27 cellular contexts compared by ENCODE assay signal in genomic region chr12:74910831-74911230, GRCh38.
"Had no signal": no experiment of that assay in that cellular context is flagged by ENCODE, and none has a peak within 500 bp of the region (broad histone marks: within the 10 kb centered on the region; RNA-seq: fewer than 3 reads in every experiment).

No MANE protein-coding gene starts in this region.

- DNase-seq: stimulated activated CD4-positive, alpha-beta T cell treated with anti-CD3 and anti-CD28 coated beads, Interleukin-2, amount 100 ng/mL, for 48 hours; stimulated activated CD4-positive, alpha-beta T cell treated with anti-CD3 and anti-CD28 coated beads, Interleukin-4, amount 100 ng/mL, for 1 hour; stimulated activated CD4-positive, alpha-beta T cell treated with anti-CD3 and anti-CD28 coated beads, Interleukin-4, amount 100 ng/mL, for 24 hours; stimulated activated CD4-positive, alpha-beta T cell treated with anti-CD3 and anti-CD28 coated beads, Interleukin-4, amount 100 ng/mL, for 4 hours; stimulated activated CD8-positive, alpha-beta memory T cell treated with anti-CD3 and anti-CD28 coated beads, Interleukin-4, amount 100 ng/mL, for 48 hours; stimulated activated naive B cell treated with anti-CD40 and anti-IgM and Interleukin-4, amounts not matched to agents 10 μg/mL and 1 μg/mL and 100 μg/mL, for 72 hours; stimulated activated naive CD4-positive, alpha-beta T cell; stimulated activated naive CD4-positive, alpha-beta T cell treated with Interleukin-2 at 50 U/mL for 16 hours; stimulated activated naive CD8-positive, alpha-beta T cell treated with anti-CD3 and anti-CD28 coated beads, Interleukin-15, amount 100 ng/mL, for 72 hours; stimulated activated naive CD8-positive, alpha-beta T cell treated with anti-CD3 and anti-CD28 coated beads, Interleukin-15, Interleukin-2, amounts not matched to agents 100 U/mL and 50 U/mL, for 24 hours; stomach; substantia nigra; testis; thyroid gland; tibial artery; transverse colon; trophoblast cell; upper lobe of left lung; upper lobe of right lung; uterus had no signal

- FAIRE-seq: urothelium cell line had no signal

- ATAC-seq: stimulated activated effector memory CD8-positive, alpha-beta T cell treated with anti-CD3 and anti-CD28 coated beads, Interleukin-12 subunit alpha, Interleukin-12 subunit beta, amount 100 ng/mL, for 72 hours; stimulated activated memory B cell treated with anti-CD40 and anti-IgM and Interleukin-4, amounts not matched to agents 10 μg/mL and 1 μg/mL and 100 μg/mL, for 72 hours; stimulated activated naive B cell treated with anti-CD40 and anti-IgM and Interleukin-4, amounts not matched to agents 10 μg/mL and 1 μg/mL and 100 μg/mL, for 72 hours; stimulated activated naive CD8-positive, alpha-beta T cell treated with anti-CD3 and anti-CD28 coated beads, Interleukin-15, amount 100 ng/mL, for 72 hours; stimulated activated naive CD8-positive, alpha-beta T cell treated with anti-CD3 and anti-CD28 coated beads, Interleukin-15, Interleukin-2, amounts not matched to agents 100 U/mL and 50 U/mL, for 24 hours; upper lobe of right lung had no signal

- H3K4me1 ChIP-seq: suprapubic skin, testis, thyroid gland, tibial artery, tibial nerve, transverse colon, upper lobe of left lung, upper lobe of right lung, uterus, vagina had no signal

- H3K27me3 ChIP-seq: stomach, suprapubic skin, testis, thyroid gland, tibial artery, tibial nerve, transverse colon, upper lobe of left lung, upper lobe of right lung, uterus, vagina had no signal

- H3K4me3 ChIP-seq: stomach, suprapubic skin, testis, thoracic aorta, thyroid gland, tibial artery, tibial nerve, transverse colon, upper lobe of left lung, upper lobe of right lung, uterus, vagina had no signal

- H3K36me3 ChIP-seq: stomach, suprapubic skin, thoracic aorta, thyroid gland, tibial artery, tibial nerve, transverse colon, upper lobe of left lung, upper lobe of right lung, uterus, vagina had no signal

- H3K9me3 ChIP-seq: stomach, suprapubic skin, testis, thoracic aorta, thyroid gland, tibial artery, tibial nerve, transverse colon, upper lobe of left lung, upper lobe of right lung, uterus, vagina had no signal

- H3K27ac ChIP-seq: stomach, suprapubic skin, testis, thoracic aorta, thyroid gland, tibial artery, tibial nerve, transverse colon, upper lobe of left lung, upper lobe of right lung, uterus, vagina had no signal
